11 cellular contexts compared by ENCODE assay signal in genomic region chr14:90697146-90697545, GRCh38.
A peak's percentile ranks its signal among the peaks of the same experiment; 100 is the strongest.
DNase-seq lines count a peak whose midpoint lies in the region; ATAC-seq and TF ChIP-seq lines count a peak whose summit lies in the region.
"Had no signal": no experiment of that assay in that cellular context is flagged by ENCODE, and none has a peak within 500 bp of the region (broad histone marks: within the 10 kb centered on the region; RNA-seq: fewer than 3 reads in every experiment).

No MANE protein-coding gene starts in this region.

- H3K27me3 Mint-ChIP-seq in naive B cell, result no peaks in the 10 kb centered on the region
- peaks cover 2% of the 10 kb centered on the region for H3K27me3 Mint-ChIP-seq in T-helper 2 cell treated with Interferon-gamma antibody and Interleukin-4, amounts not matched to agents 5 μg/mL and 100 μg/mL, for 36 hours (ENCODE audit: low read depth)
- H3K27me3 Mint-ChIP-seq: central memory CD8-positive, alpha-beta T cell had no signal

- peak; percentile 21 to 27 for ATAC-seq in naive B cell (ENCODE audit: low read depth in 2 of 2)

- TF ChIP-seq EP300 in tibial nerve (IDR thresholded peaks at IDR 0.05), result no peak

- H3K9me3 ChIP-seq in tibial nerve, result no peaks in the 10 kb centered on the region

- H3K4me3 ChIP-seq in dorsolateral prefrontal cortex (peak overlapping the region in 33 of 59 donors; percentile 3 to 45 (median 24)), tibial nerve (no peak overlapping the region)

- no peaks in the 10 kb centered on the region for H3K27me3 ChIP-seq in dorsolateral prefrontal cortex
- H3K27me3 ChIP-seq in tibial nerve, result no peaks in the 10 kb centered on the region

- intact Hi-C loops in dorsolateral prefrontal cortex (cut with DNase I), result loop anchor here (1.0 to 10.0 kb wide), 8 partner anchors 90 to 395 kb away; no protein-coding TSS in a partner anchor

- H3K36me3 Mint-ChIP-seq in naive B cell, result no peaks in the 10 kb centered on the region
- H3K36me3 Mint-ChIP-seq in T-helper 2 cell treated with Interferon-gamma antibody and Interleukin-4, amounts not matched to agents 5 μg/mL and 100 μg/mL, for 36 hours (ENCODE audit: low read depth), result no peaks in the 10 kb centered on the region

- H3K27ac Mint-ChIP-seq in naive B cell, result peak overlapping the region in 1 of 6 donors; percentile 42
- no peak overlapping the region for H3K27ac Mint-ChIP-seq in T-helper 2 cell treated with Interferon-gamma antibody and Interleukin-4, amounts not matched to agents 5 μg/mL and 100 μg/mL, for 36 hours

- TF ChIP-seq POLR2A in tibial nerve (IDR thresholded peaks at IDR 0.05), result no peak

- 42 to 48% methylated on average over 2 of the region's 2 CpGs for WGBS in tibial nerve, 2 donors

- TF ChIP-seq CTCF in dorsolateral prefrontal cortex (IDR thresholded peaks at IDR 0.05 in 54 of 56, conservative IDR thresholded peaks at IDR 0.05 in 2 of 56; ENCODE audit: low read depth in 1 of 56, partially characterized antibody in 56 of 56), result no peak
- no peak for TF ChIP-seq CTCF in tibial nerve (IDR thresholded peaks at IDR 0.05)

- no peaks in the 10 kb centered on the region for H3K9me3 Mint-ChIP-seq in naive B cell
- no peaks in the 10 kb centered on the region for H3K9me3 Mint-ChIP-seq in T-helper 2 cell treated with Interferon-gamma antibody and Interleukin-4, amounts not matched to agents 5 μg/mL and 100 μg/mL, for 36 hours
- H3K9me3 Mint-ChIP-seq: central memory CD8-positive, alpha-beta T cell had no signal

- peak; percentile 81 for DNase-seq in NCI-H2107 treated with DMSO at 0.1 percent for 48 hours (lab: John Stamatoyannopoulos, UW; ENCODE audit: unreplicated experiment)
- DNase-seq in NCI-H2107 (lab: John Stamatoyannopoulos, UW), result no peak
- no peak for DNase-seq in dorsolateral prefrontal cortex
- DNase-seq in naive B cell, result no peak
- DNase-seq in tibial nerve (ENCODE audit: low spot score in 2 of 2), result no peak
- DNase-seq in T-helper 2 cell treated with Interferon-gamma antibody and Interleukin-4, amounts not matched to agents 5 μg/mL and 100 μg/mL, for 36 hours (ENCODE audit: low spot score), result no peak
- DNase-seq in activated CD4-positive, CD25-positive, alpha-beta regulatory T cell treated with anti-CD3 and anti-CD28 coated beads, Interleukin-2, amount 50 U/mL, for 72 hours, result no peak
- no peak for DNase-seq in germinal center (ENCODE audit: low spot score)

- peaks cover 0 to 5% (median 4%) of the 10 kb centered on the region in 3 donors for H3K4me1 Mint-ChIP-seq in naive B cell
- no peaks in the 10 kb centered on the region for H3K4me1 Mint-ChIP-seq in T-helper 2 cell treated with Interferon-gamma antibody and Interleukin-4, amounts not matched to agents 5 μg/mL and 100 μg/mL, for 36 hours (ENCODE audit: low read depth)
- H3K4me1 Mint-ChIP-seq: central memory CD8-positive, alpha-beta T cell had no signal

- no peak overlapping the region for H3K4me3 Mint-ChIP-seq in naive B cell
- H3K4me3 Mint-ChIP-seq in T-helper 2 cell treated with Interferon-gamma antibody and Interleukin-4, amounts not matched to agents 5 μg/mL and 100 μg/mL, for 36 hours, result no peak overlapping the region
- H3K4me3 Mint-ChIP-seq: central memory CD8-positive, alpha-beta T cell had no signal

- H3K36me3 ChIP-seq in tibial nerve, result no peaks in the 10 kb centered on the region

- H3K27ac ChIP-seq in dorsolateral prefrontal cortex, result peak overlapping the region; percentile 72 to 97 (median 91)
- H3K27ac ChIP-seq in tibial nerve, result peak overlapping the region; percentile 28 to 90 (median 70)
- H3K27ac ChIP-seq: 22Rv1, KMS-11 had no signal

- H3K4me1 ChIP-seq in tibial nerve, result peaks cover 0 to 26% (median 7%) of the 10 kb centered on the region in 4 donors

Comparison
In these comparisons a context has a peak if more than half of its experiments do, and no peak if none do; other contexts are left out.
1. H3K4me3 ChIP-seq: peak in dorsolateral prefrontal cortex (33 of 59); none in tibial nerve (0 of 4).